17 cellular contexts compared by ENCODE assay signal in genomic region chr7:94022550-94022949, GRCh38. TPM values are rescaled to one million over a fixed set of nuclear protein-coding genes. Genes with fewer than 3 reads are reported as not detected.
DNase-seq lines count a peak whose midpoint lies in the region; ATAC-seq and TF ChIP-seq lines count a peak whose summit lies in the region.
"Had no signal": no experiment of that assay in that cellular context is flagged by ENCODE, and none has a peak within 500 bp of the region (broad histone marks: within the 10 kb centered on the region; RNA-seq: fewer than 3 reads in every experiment).

No MANE protein-coding gene starts in this region.

- ATAC-seq in foreskin keratinocyte (peak; percentile 89), HG02884 (IDR thresholded peaks at IDR 0.05; ENCODE audit: unreplicated experiment) (no peak)
- ATAC-seq: gastrocnemius medialis had no signal

- TF ChIP-seq CTCF in GM12865 (IDR thresholded peaks at IDR 0.05; ENCODE audit: insufficient read depth, low read depth, low read length, missing control alignments) (no peak), foreskin keratinocyte (conservative IDR thresholded peaks at IDR 0.05) (no peak), left ventricle myocardium inferior (IDR thresholded peaks at IDR 0.05; ENCODE audit: borderline replicate concordance) (no peak)

- H3K27me3 ChIP-seq in SJCRH30 (no peaks in the 10 kb centered on the region), foreskin keratinocyte (no peaks in the 10 kb centered on the region), left ventricle myocardium inferior (ENCODE audit: low read depth) (no peaks in the 10 kb centered on the region)
- H3K27me3 ChIP-seq: ascending aorta, dorsolateral prefrontal cortex, gastrocnemius medialis, stomach had no signal

- H3K36me3 ChIP-seq in SJCRH30 (no peaks in the 10 kb centered on the region), left ventricle myocardium inferior (no peaks in the 10 kb centered on the region)
- H3K36me3 ChIP-seq: ascending aorta, gastrocnemius medialis, stomach had no signal

- H3K9me3 ChIP-seq in SJCRH30 (replicated peaks) (peaks cover 4% of the 10 kb centered on the region), left ventricle myocardium inferior (replicated peaks) (no peaks in the 10 kb centered on the region)
- H3K9me3 ChIP-seq: ascending aorta, gastrocnemius medialis, stomach had no signal

- intact Hi-C loops in left ventricle myocardium inferior (cut with micrococcal nuclease) = no loop called here

- DNase-seq in A172 (ENCODE audit: low spot score) (peak; percentile 78), GM12865 (ENCODE audit: low read depth) (peak; percentile 30), SJCRH30 (peak; percentile 17 to 38), foreskin keratinocyte (peak in 1 of 2 donors; percentile 15), left ventricle myocardium inferior (no peak), NCI-H1417 treated with DMSO at 0.1 percent for 48 hours (lab: John Stamatoyannopoulos, UW) (no peak), ecto neural progenitor cell (ENCODE audit: low spot score) (no peak)
- DNase-seq: C1 segment of cervical spinal cord; dorsolateral prefrontal cortex; gastrocnemius medialis; islet precursor cell; NCI-H510A treated with DMSO at 0.1 percent for 48 hours; retina; stimulated activated CD4-positive, alpha-beta T cell treated with anti-CD3 and anti-CD28 coated beads, Interleukin-4, amount 100 ng/mL, for 1 hour; stomach had no signal

- H3K4me3 ChIP-seq in GM12865 (ENCODE audit: low read depth, low read length) = no peak overlapping the region
- no peak overlapping the region for H3K4me3 ChIP-seq in SJCRH30
- H3K4me3 ChIP-seq in left ventricle myocardium inferior = no peak overlapping the region
- H3K4me3 ChIP-seq: ascending aorta, dorsolateral prefrontal cortex, gastrocnemius medialis, stomach had no signal

- no peak overlapping the region for H3K27ac ChIP-seq in SJCRH30
- H3K27ac ChIP-seq in foreskin keratinocyte = no peak overlapping the region
- H3K27ac ChIP-seq in left ventricle myocardium inferior (replicated peaks) = no peak overlapping the region
- H3K27ac ChIP-seq: ascending aorta, dorsolateral prefrontal cortex, gastrocnemius medialis, stomach had no signal

- H3K4me1 ChIP-seq in SJCRH30 (no peaks in the 10 kb centered on the region), foreskin keratinocyte (no peaks in the 10 kb centered on the region), left ventricle myocardium inferior (no peaks in the 10 kb centered on the region)
- H3K4me1 ChIP-seq: ascending aorta, gastrocnemius medialis, stomach had no signal

RNA-seq across cellular contexts. Expression of gene BET1, which starts 18.4 kb away (rescaled TPM):
- 53.1 and 62.2 TPM in 2 replicates for total RNA-seq in A172 (2014; rRNA removed; shearing (Covaris generic))
- total RNA-seq in SJCRH30 (2014; rRNA removed; shearing (Covaris generic)) = 38.2 and 40.0 TPM in 2 replicates
- total RNA-seq in foreskin keratinocyte (23.9 and 26.7 TPM in 2 replicates), left ventricle myocardium inferior (14.5 TPM)
- polyA plus RNA-seq in foreskin keratinocyte = 22.4 and 22.9 TPM in 2 replicates

Comparison
In these comparisons a context has a peak if more than half of its experiments do, and no peak if none do; other contexts are left out.
1. DNase-seq: peak in A172 (single experiment), GM12865 (single experiment) and SJCRH30 (2 of 2); none in left ventricle myocardium inferior (single experiment), NCI-H1417 treated with DMSO at 0.1 percent for 48 hours (single experiment) and ecto neural progenitor cell (single experiment).